ENCODE assay signal across 14 cellular contexts in genomic region chr6:72811971-72812421, GRCh38.
DNase-seq lines count a peak whose midpoint lies in the region; ATAC-seq, FAIRE-seq and TF ChIP-seq lines count a peak whose summit lies in the region.
"Had no signal": no experiment of that assay in that cellular context is flagged by ENCODE, and none has a peak within 500 bp of the region (broad histone marks: within the 10 kb centered on the region; RNA-seq: fewer than 3 reads in every experiment).

No MANE protein-coding gene starts in this region.

- ATAC-seq in GM18502 (IDR thresholded peaks at IDR 0.05; ENCODE audit: poor library complexity, unreplicated experiment): no peak

- H2BK5ac ChIP-seq in mesendoderm (ENCODE audit: low read length): no peak overlapping the region

- H3K18ac ChIP-seq in mesendoderm (ENCODE audit: low read length): peak overlapping the region; percentile 68

- DNase-seq in EL (peak; percentile 90), M059J (ENCODE audit: low read depth) (peak; percentile 95), endothelial cell of umbilical vein (ENCODE audit: low read depth, low spot score) (peak; percentile 8), mesendoderm (peak; percentile 83), NCI-H748 (lab: John Stamatoyannopoulos, UW; ENCODE audit: unreplicated experiment) (no peak), left ventricle myocardium inferior (no peak)
- no peak for DNase-seq in stimulated activated CD4-positive, alpha-beta T cell treated with anti-CD3 and anti-CD28 coated beads, Interleukin-15, amount 100 ng/mL, for 24 hours
- DNase-seq: activated CD8-positive, alpha-beta memory T cell treated with anti-CD3 and anti-CD28 coated beads, Interleukin-2, amount 50 U/mL, for 48 hours; activated naive CD8-positive, alpha-beta T cell treated with anti-CD3 and anti-CD28 coated beads, Interleukin-2, amount 10 ng/mL, durations not matched to agents 7 days and 5 days; DND-41; head of caudate nucleus; NCI-H1694; SJCRH30 had no signal

- TF ChIP-seq CTCF in endothelial cell of umbilical vein (IDR thresholded peaks at IDR 0.05; ENCODE audit: extremely low read depth in 1 of 2, insufficient read depth in 1 of 2, low read depth in 1 of 2, low read length in 2 of 2): no peak
- no peak for TF ChIP-seq CTCF in left ventricle myocardium inferior (IDR thresholded peaks at IDR 0.05; ENCODE audit: borderline replicate concordance)

- no peaks in the 10 kb centered on the region for H4K20me1 ChIP-seq in endothelial cell of umbilical vein (replicated peaks; ENCODE audit: control insufficient read depth, extremely low read depth, insufficient read depth, low read length)

- no peak overlapping the region for H2AFZ ChIP-seq in endothelial cell of umbilical vein (ENCODE audit: low read depth, low read length)

- no peak overlapping the region for H4K5ac ChIP-seq in mesendoderm (ENCODE audit: low read length)

- H3K4me1 ChIP-seq in endothelial cell of umbilical vein (ENCODE audit: control insufficient read depth, extremely low read depth, insufficient read depth, low read length) (no peaks in the 10 kb centered on the region), mesendoderm (ENCODE audit: control insufficient read depth, low read depth, low read length) (peaks cover 2% of the 10 kb centered on the region), left ventricle myocardium inferior (no peaks in the 10 kb centered on the region)
- H3K4me1 ChIP-seq: SJCRH30 had no signal

- CTCF ChIA-PET in endothelial cell of umbilical vein (lab: Charles Lee): interaction anchor here (1.1 kb wide), 1 partner anchor 357 kb away, joined by 3 read pairs; no protein-coding TSS in a partner anchor

- H3K36me3 ChIP-seq in endothelial cell of umbilical vein (ENCODE audit: control insufficient read depth in 2 of 2, extremely low read depth in 1 of 2, insufficient read depth in 2 of 2, low read length in 2 of 2) (no peaks in the 10 kb centered on the region), mesendoderm (ENCODE audit: control insufficient read depth, insufficient read depth, low read length) (no peaks in the 10 kb centered on the region), left ventricle myocardium inferior (no peaks in the 10 kb centered on the region)
- H3K36me3 ChIP-seq: SJCRH30 had no signal

- intact Hi-C loops in endothelial cell of umbilical vein (cut with micrococcal nuclease) (no loop called here), left ventricle myocardium inferior (cut with micrococcal nuclease) (no loop called here)

- no peaks in the 10 kb centered on the region for H3K79me1 ChIP-seq in mesendoderm (ENCODE audit: low read length)

- no peaks in the 10 kb centered on the region for H3K9me1 ChIP-seq in endothelial cell of umbilical vein (replicated peaks; ENCODE audit: control insufficient read depth, extremely low read depth, insufficient read depth, low read length)

- H3K79me2 ChIP-seq in endothelial cell of umbilical vein (ENCODE audit: control insufficient read depth, insufficient read depth, low read length) (no peaks in the 10 kb centered on the region), mesendoderm (ENCODE audit: control insufficient read depth, insufficient read depth, low read length) (no peaks in the 10 kb centered on the region)

- no peak overlapping the region for H2BK15ac ChIP-seq in mesendoderm (replicated peaks; ENCODE audit: low read depth)

- H3K4ac ChIP-seq in mesendoderm (ENCODE audit: low read depth, low read length): no peak overlapping the region

- H2AK5ac ChIP-seq in mesendoderm (ENCODE audit: low read length): no peak overlapping the region

- H2BK120ac ChIP-seq in mesendoderm (ENCODE audit: low read depth, low read length): no peak overlapping the region

- dilution Hi-C loops in endothelial cell of umbilical vein (cut with MboI; ENCODE audit: extremely low pct_ligation_motif_present, low sequenced_read_pairs): no loop called here

- H3K56ac ChIP-seq in mesendoderm (ENCODE audit: low read length): no peak overlapping the region

- H3K23ac ChIP-seq in mesendoderm (ENCODE audit: low read length): no peak overlapping the region

- H3K27me3 ChIP-seq in endothelial cell of umbilical vein (ENCODE audit: control insufficient read depth in 2 of 2, insufficient read depth in 2 of 2, low read length in 2 of 2) (no peaks in the 10 kb centered on the region), mesendoderm (ENCODE audit: insufficient read depth, low read length, poor library complexity) (no peaks in the 10 kb centered on the region), left ventricle myocardium inferior (ENCODE audit: low read depth) (no peaks in the 10 kb centered on the region)
- H3K27me3 ChIP-seq: SJCRH30 had no signal

- H3K4me2 ChIP-seq in endothelial cell of umbilical vein (ENCODE audit: insufficient read depth, low read length) (no peak overlapping the region), mesendoderm (ENCODE audit: low read length) (no peak overlapping the region)

- no peak overlapping the region for H3K9ac ChIP-seq in endothelial cell of umbilical vein (replicated peaks; ENCODE audit: extremely low read depth, insufficient read depth, low read length)
- H3K9ac ChIP-seq in mesendoderm (ENCODE audit: low read length): no peak overlapping the region

- POLR2A ChIA-PET in endothelial cell of umbilical vein (lab: Charles Lee): no interaction called here

- no CpG with 5 or more reads among the region's 6 CpGs for WGBS in mesendoderm (ENCODE audit: extremely low coverage, insufficient coverage, low lambda C conversion rate)

- no TSS peak for BruUV-seq in endothelial cell of umbilical vein (replicated peaks; lab: Mats Ljungman, UMichigan)

- H3K4me3 ChIP-seq in endothelial cell of umbilical vein (replicated peaks in 1 of 3; ENCODE audit: insufficient read depth in 1 of 3, low read depth in 1 of 3, low read length in 3 of 3) (no peak overlapping the region), mesendoderm (ENCODE audit: low read length) (no peak overlapping the region), left ventricle myocardium inferior (no peak overlapping the region)
- H3K4me3 ChIP-seq: SJCRH30 had no signal

- peak; percentile 76 for FAIRE-seq in endothelial cell of umbilical vein (lab: Jason Lieb, UNC)

- no peaks in the 10 kb centered on the region for H3K9me3 ChIP-seq in endothelial cell of umbilical vein (replicated peaks; ENCODE audit: control insufficient read depth, insufficient read depth, low read length)
- H3K9me3 ChIP-seq in left ventricle myocardium inferior (replicated peaks): no peaks in the 10 kb centered on the region
- H3K9me3 ChIP-seq: SJCRH30 had no signal

- no peak for TF ChIP-seq POLR2A in endothelial cell of umbilical vein (IDR thresholded peaks at IDR 0.05; ENCODE audit: low read depth, low read length)

- no peak overlapping the region for H4K8ac ChIP-seq in mesendoderm (ENCODE audit: low read depth, low read length)

- H3K27ac ChIP-seq in endothelial cell of umbilical vein (ENCODE audit: insufficient read depth, low read depth, low read length): no peak overlapping the region
- no peak overlapping the region for H3K27ac ChIP-seq in mesendoderm (ENCODE audit: low read depth, low read length)
- H3K27ac ChIP-seq in left ventricle myocardium inferior (replicated peaks): no peak overlapping the region
- H3K27ac ChIP-seq: SJCRH30 had no signal

TF ChIP-seq in endothelial cell of umbilical vein, 7 proteins besides CTCF, POLR2A, EP300 and RAD21:
- peak; percentile 43 for TF ChIP-seq GATA2 (IDR thresholded peaks at IDR 0.05; ENCODE audit: insufficient read depth, insufficient read length, low read depth, low read length)
- no peak for TF ChIP-seq FOS (IDR thresholded peaks at IDR 0.05; ENCODE audit: borderline replicate concordance, insufficient read depth, low read length)

Comparison
In these comparisons a context has a peak if more than half of its experiments do, and no peak if none do; other contexts are left out.
1. DNase-seq: peak in EL (single experiment), M059J (single experiment), endothelial cell of umbilical vein (single experiment) and mesendoderm (single experiment); none in NCI-H748 (single experiment), stimulated activated CD4-positive, alpha-beta T cell treated with anti-CD3 and anti-CD28 coated beads, Interleukin-15, amount 100 ng/mL, for 24 hours (single experiment) and left ventricle myocardium inferior (single experiment).